In the genomic region with DNA sequence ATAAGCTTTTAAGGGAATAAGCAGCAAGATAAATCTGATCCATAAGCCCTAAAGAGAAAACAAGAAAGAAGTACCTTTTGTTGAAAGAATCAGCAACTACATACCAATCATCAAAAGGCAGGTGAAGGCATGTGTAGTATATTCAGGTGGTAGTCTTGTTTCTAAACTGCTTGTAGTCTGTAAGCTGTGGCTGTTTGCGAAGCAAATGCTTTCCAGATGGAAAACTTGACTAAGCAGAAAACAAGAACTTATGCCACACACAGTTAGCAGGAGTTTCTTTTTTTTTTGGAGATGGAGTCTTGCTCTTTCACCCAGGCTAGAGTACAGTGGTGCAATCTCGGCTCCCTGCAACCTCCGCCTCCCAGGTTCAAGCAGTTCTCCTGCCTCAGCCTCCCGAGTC, we compare ENCODE assay signal across 1 cellular context.
TF ChIP-seq lines count a peak whose summit lies in the region.

No MANE protein-coding gene starts in this region.

TF ChIP-seq in GM23338, 12 proteins besides CTCF, POLR2A, EP300 and RAD21 (continued from another document):
- TF ChIP-seq ZNF462 (CRISPR knock-in tag; IDR thresholded peaks at IDR 0.05) (no peak), EZH2 (IDR thresholded peaks at IDR 0.05; ENCODE audit: low read depth, unreplicated experiment) (no peak), ZNF114 (CRISPR knock-in tag; IDR thresholded peaks at IDR 0.05) (no peak)
- TF ChIP-seq, protein P1, sequence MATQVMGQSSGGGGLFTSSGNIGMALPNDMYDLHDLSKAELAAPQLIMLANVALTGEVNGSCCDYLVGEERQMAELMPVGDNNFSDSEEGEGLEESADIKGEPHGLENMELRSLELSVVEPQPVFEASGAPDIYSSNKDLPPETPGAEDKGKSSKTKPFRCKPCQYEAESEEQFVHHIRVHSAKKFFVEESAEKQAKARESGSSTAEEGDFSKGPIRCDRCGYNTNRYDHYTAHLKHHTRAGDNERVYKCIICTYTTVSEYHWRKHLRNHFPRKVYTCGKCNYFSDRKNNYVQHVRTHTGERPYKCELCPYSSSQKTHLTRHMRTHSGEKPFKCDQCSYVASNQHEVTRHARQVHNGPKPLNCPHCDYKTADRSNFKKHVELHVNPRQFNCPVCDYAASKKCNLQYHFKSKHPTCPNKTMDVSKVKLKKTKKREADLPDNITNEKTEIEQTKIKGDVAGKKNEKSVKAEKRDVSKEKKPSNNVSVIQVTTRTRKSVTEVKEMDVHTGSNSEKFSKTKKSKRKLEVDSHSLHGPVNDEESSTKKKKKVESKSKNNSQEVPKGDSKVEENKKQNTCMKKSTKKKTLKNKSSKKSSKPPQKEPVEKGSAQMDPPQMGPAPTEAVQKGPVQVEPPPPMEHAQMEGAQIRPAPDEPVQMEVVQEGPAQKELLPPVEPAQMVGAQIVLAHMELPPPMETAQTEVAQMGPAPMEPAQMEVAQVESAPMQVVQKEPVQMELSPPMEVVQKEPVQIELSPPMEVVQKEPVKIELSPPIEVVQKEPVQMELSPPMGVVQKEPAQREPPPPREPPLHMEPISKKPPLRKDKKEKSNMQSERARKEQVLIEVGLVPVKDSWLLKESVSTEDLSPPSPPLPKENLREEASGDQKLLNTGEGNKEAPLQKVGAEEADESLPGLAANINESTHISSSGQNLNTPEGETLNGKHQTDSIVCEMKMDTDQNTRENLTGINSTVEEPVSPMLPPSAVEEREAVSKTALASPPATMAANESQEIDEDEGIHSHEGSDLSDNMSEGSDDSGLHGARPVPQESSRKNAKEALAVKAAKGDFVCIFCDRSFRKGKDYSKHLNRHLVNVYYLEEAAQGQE (IDR thresholded peaks at IDR 0.05; ENCODE audit: unreplicated experiment): no peak
TF ChIP-seq in GM23338: peak in this region for 0.
